ENCODE assay signal across 18 cellular contexts in genomic region chr10:46555366-46555712, GRCh38. TPM values are rescaled to one million over a fixed set of nuclear protein-coding genes. Genes with fewer than 3 reads are reported as not detected.
DNase-seq lines count a peak whose midpoint lies in the region; ATAC-seq and TF ChIP-seq lines count a peak whose summit lies in the region.
"Had no signal": no experiment of that assay in that cellular context is flagged by ENCODE, and none has a peak within 500 bp of the region (broad histone marks: within the 10 kb centered on the region; RNA-seq: fewer than 3 reads in every experiment).

No MANE protein-coding gene starts in this region.

- H3K4me3 ChIP-seq in duodenal mucosa (ENCODE audit: low read depth in 1 of 2, low read length in 2 of 2), result peak overlapping the region; percentile 60 to 74
- H3K4me3 ChIP-seq: SK-N-MC had no signal

- peaks cover 5 to 17% of the 10 kb centered on the region in 2 donors for H3K4me1 Mint-ChIP-seq in natural killer cell
- H3K4me1 Mint-ChIP-seq in natural killer cell treated with Interleukin-12 subunit alpha and Interleukin-12 subunit beta and Interleukin-15 and Interleukin-18, amount 100 ng/mL, for 72 hours (ENCODE audit: low read depth in 2 of 2), result peaks cover 0 to 2% of the 10 kb centered on the region in 2 donors
- H3K4me1 Mint-ChIP-seq: nephron had no signal

- no peaks in the 10 kb centered on the region for H3K9me3 ChIP-seq in duodenal mucosa (ENCODE audit: control insufficient read depth in 1 of 2, low read length in 2 of 2)
- H3K9me3 ChIP-seq: spleen had no signal

- ATAC-seq in natural killer cell, result no peak
- no peak for ATAC-seq in natural killer cell treated with Interleukin-12 subunit alpha and Interleukin-12 subunit beta and Interleukin-15 and Interleukin-18, amount 100 ng/mL, for 72 hours
- no peak for ATAC-seq in HG02678 (IDR thresholded peaks at IDR 0.05; ENCODE audit: unreplicated experiment)
- ATAC-seq in HG02884 (IDR thresholded peaks at IDR 0.05; ENCODE audit: unreplicated experiment), result no peak

- no peaks in the 10 kb centered on the region for H3K9me3 Mint-ChIP-seq in natural killer cell
- H3K9me3 Mint-ChIP-seq in natural killer cell treated with Interleukin-12 subunit alpha and Interleukin-12 subunit beta and Interleukin-15 and Interleukin-18, amount 100 ng/mL, for 72 hours, result no peaks in the 10 kb centered on the region
- H3K9me3 Mint-ChIP-seq: activated T-helper 1 cell treated with anti-CD3 and anti-CD28 coated beads, Interleukin-12 subunit alpha, Interleukin-12 subunit beta, Interleukin-2, Interleukin-4 antibody, amounts not matched to agents 30 ng/mL and 10 ng/mL and 1 ng/mL, durations not matched to agents 14 hours and 24 hours and 36 hours; immature natural killer cell; nephron had no signal

- peaks cover 19 to 26% of the 10 kb centered on the region in 2 donors for H3K4me1 ChIP-seq in duodenal mucosa (ENCODE audit: control insufficient read depth in 1 of 2, insufficient read depth in 2 of 2, low read length in 2 of 2)

- H3K27me3 ChIP-seq in duodenal mucosa (ENCODE audit: control insufficient read depth in 1 of 2, insufficient read depth in 2 of 2, low read length in 2 of 2), result peaks cover 27 to 43% of the 10 kb centered on the region in 2 donors

- no peak overlapping the region for H3K27ac Mint-ChIP-seq in natural killer cell
- no peak overlapping the region for H3K27ac Mint-ChIP-seq in natural killer cell treated with Interleukin-12 subunit alpha and Interleukin-12 subunit beta and Interleukin-15 and Interleukin-18, amount 100 ng/mL, for 72 hours
- H3K27ac Mint-ChIP-seq: activated T-helper 1 cell treated with anti-CD3 and anti-CD28 coated beads, Interleukin-12 subunit alpha, Interleukin-12 subunit beta, Interleukin-2, Interleukin-4 antibody, amounts not matched to agents 30 ng/mL and 10 ng/mL and 1 ng/mL, durations not matched to agents 14 hours and 24 hours and 36 hours; immature natural killer cell; nephron had no signal

- H3K27me3 Mint-ChIP-seq in natural killer cell (ENCODE audit: low read depth in 2 of 2), result peaks cover 0 to 7% of the 10 kb centered on the region in 2 donors
- H3K27me3 Mint-ChIP-seq in natural killer cell treated with Interleukin-12 subunit alpha and Interleukin-12 subunit beta and Interleukin-15 and Interleukin-18, amount 100 ng/mL, for 72 hours, result peaks cover 0 to 3% of the 10 kb centered on the region in 2 donors

- no peak for TF ChIP-seq CTCF in natural killer cell (IDR thresholded peaks at IDR 0.05)

- peak overlapping the region; percentile 46 to 53 for H3K9ac ChIP-seq in duodenal mucosa (ENCODE audit: low read depth in 1 of 2, low read length in 2 of 2)

- intact Hi-C loops in natural killer cell (cut with micrococcal nuclease), result loop anchor here (2.0 kb wide), 1 partner anchor 17 kb away; no protein-coding TSS in a partner anchor

- H3K36me3 ChIP-seq in duodenal mucosa (ENCODE audit: control insufficient read depth in 1 of 2, insufficient read depth in 2 of 2, low read length in 2 of 2), result peaks cover 0 to 9% of the 10 kb centered on the region in 2 donors
- H3K36me3 ChIP-seq: spleen had no signal

- no peak overlapping the region for H3K4me3 Mint-ChIP-seq in natural killer cell
- no peak overlapping the region for H3K4me3 Mint-ChIP-seq in natural killer cell treated with Interleukin-12 subunit alpha and Interleukin-12 subunit beta and Interleukin-15 and Interleukin-18, amount 100 ng/mL, for 72 hours
- H3K4me3 Mint-ChIP-seq: activated T-helper 1 cell treated with anti-CD3 and anti-CD28 coated beads, Interleukin-12 subunit alpha, Interleukin-12 subunit beta, Interleukin-2, Interleukin-4 antibody, amounts not matched to agents 30 ng/mL and 10 ng/mL and 1 ng/mL, durations not matched to agents 14 hours and 24 hours and 36 hours had no signal

- DNase-seq in natural killer cell, result peak; percentile 7
- no peak for DNase-seq in natural killer cell treated with Interleukin-12 subunit alpha and Interleukin-12 subunit beta and Interleukin-15 and Interleukin-18, amount 100 ng/mL, for 72 hours (ENCODE audit: low spot score)
- DNase-seq in middle frontal gyrus (ENCODE audit: extremely low spot score, low spot score), result peak; percentile 1
- DNase-seq in activated T-cell treated with anti-CD3 and anti-CD28 coated beads, Interleukin-2, amount 50 U/mL, for 1 hour, result no peak
- no peak for DNase-seq in NCI-H1436 treated with DMSO at 0.1 percent for 48 hours (lab: John Stamatoyannopoulos, UW)
- DNase-seq: AML-193, EL, immature natural killer cell, KBM-7, NCI-H2029 treated with DMSO at 0.1 percent for 48 hours had no signal

- no peaks in the 10 kb centered on the region for H3K36me3 Mint-ChIP-seq in natural killer cell
- no peaks in the 10 kb centered on the region for H3K36me3 Mint-ChIP-seq in natural killer cell treated with Interleukin-12 subunit alpha and Interleukin-12 subunit beta and Interleukin-15 and Interleukin-18, amount 100 ng/mL, for 72 hours
- H3K36me3 Mint-ChIP-seq: immature natural killer cell had no signal

- no peak overlapping the region for H3K27ac ChIP-seq in duodenal mucosa (ENCODE audit: low read depth, low read length)
- H3K27ac ChIP-seq: epithelial cell of prostate, SK-N-MC, spleen had no signal

RNA-seq across cellular contexts. Expression of gene GPRIN2, which starts 1.1 kb away (rescaled TPM):
- not detected for total RNA-seq in natural killer cell
- total RNA-seq in natural killer cell treated with Interleukin-12 subunit alpha and Interleukin-12 subunit beta and Interleukin-15 and Interleukin-18, amount 100 ng/mL, for 72 hours, result not detected
- total RNA-seq: activated T-helper 1 cell treated with anti-CD3 and anti-CD28 coated beads, Interleukin-12 subunit alpha, Interleukin-12 subunit beta, Interleukin-2, Interleukin-4 antibody, amounts not matched to agents 30 ng/mL and 10 ng/mL and 1 ng/mL, durations not matched to agents 14 hours and 24 hours and 36 hours; spleen had no signal

RNA-seq across cellular contexts. Expression of gene SYT15, which starts 23.6 kb away (rescaled TPM):
- total RNA-seq in natural killer cell, result 1 to 10 TPM in 2 of 3 donors, under 1 TPM in 1; 1.00 to 2.0 (median 1.1) TPM
- 1 to 10 TPM in 1 of 2 donors, under 1 TPM in 1; 0.81 to 1.9 TPM for total RNA-seq in natural killer cell treated with Interleukin-12 subunit alpha and Interleukin-12 subunit beta and Interleukin-15 and Interleukin-18, amount 100 ng/mL, for 72 hours

Comparison
In these comparisons a context has a peak if more than half of its experiments do, and no peak if none do; other contexts are left out.
1. DNase-seq: peak in natural killer cell (single experiment) and middle frontal gyrus (single experiment); none in natural killer cell treated with Interleukin-12 subunit alpha and Interleukin-12 subunit beta and Interleukin-15 and Interleukin-18, amount 100 ng/mL, for 72 hours (single experiment), activated T-cell treated with anti-CD3 and anti-CD28 coated beads, Interleukin-2, amount 50 U/mL, for 1 hour (single experiment) and NCI-H1436 treated with DMSO at 0.1 percent for 48 hours (single experiment).